36 cellular contexts compared by ENCODE assay signal in the genomic region with DNA sequence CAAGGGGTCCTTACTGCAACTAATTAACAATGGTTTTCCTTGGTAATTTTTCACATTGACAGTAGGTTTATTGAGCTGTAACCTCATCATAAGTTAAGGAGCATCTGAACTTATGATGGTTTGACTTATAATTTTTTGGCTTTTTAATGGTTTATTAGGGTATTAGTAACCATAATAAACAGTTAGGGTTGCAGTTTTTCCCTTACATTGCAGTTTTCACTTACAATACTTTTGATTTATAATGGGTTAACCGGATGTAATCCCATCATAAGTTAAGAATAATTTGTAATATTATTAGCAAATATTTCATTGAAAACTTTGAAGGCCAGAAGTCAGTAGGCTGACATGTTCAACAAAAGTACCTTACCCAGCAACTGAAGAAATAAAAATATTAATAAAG.
DNase-seq lines count a peak whose midpoint lies in the region; ATAC-seq, FAIRE-seq and TF ChIP-seq lines count a peak whose summit lies in the region.
"Had no signal": no experiment of that assay in that cellular context is flagged by ENCODE, and none has a peak within 500 bp of the region (broad histone marks: within the 10 kb centered on the region; RNA-seq: fewer than 3 reads in every experiment).

No MANE protein-coding gene starts in this region.

- H4K91ac ChIP-seq in IMR-90 (ENCODE audit: insufficient read depth, low read depth, low read length), result no peak overlapping the region

- no peaks in the 10 kb centered on the region for H3K4me1 Mint-ChIP-seq in naive thymus-derived CD4-positive, alpha-beta T cell
- H3K4me1 Mint-ChIP-seq: B cell; CD14-positive monocyte; CD4-positive, alpha-beta memory T cell; CD4-positive, CD25-positive, alpha-beta regulatory T cell; CD8-positive, alpha-beta memory T cell had no signal

- H3K79me2 ChIP-seq in HepG2 (ENCODE audit: insufficient read depth, low read length) (no peaks in the 10 kb centered on the region), K562 (ENCODE audit: control insufficient read depth, insufficient read depth, low read length) (no peaks in the 10 kb centered on the region)

- H3K9ac ChIP-seq in HepG2 (ENCODE audit: insufficient read depth, low read depth, low read length), result no peak overlapping the region
- no peak overlapping the region for H3K9ac ChIP-seq in IMR-90 (ENCODE audit: low read depth, low read length)
- no peak overlapping the region for H3K9ac ChIP-seq in K562 (ENCODE audit: insufficient read depth in 1 of 2, low read depth in 2 of 2, low read length in 2 of 2)
- H3K9ac ChIP-seq: BLaER1; BLaER1 treated with 17β-estradiol and CSF1 and Interleukin-3, amounts not matched to agents 10 nM and 100 nM had no signal

- H2BK120ac ChIP-seq in IMR-90 (ENCODE audit: low read depth, low read length), result no peak overlapping the region

- H3K18ac ChIP-seq in IMR-90 (ENCODE audit: low read depth, low read length), result no peak overlapping the region

- no peak overlapping the region for H3K27ac ChIP-seq in HepG2 (ENCODE audit: extremely low read length, insufficient read depth, low read length)
- no peak overlapping the region for H3K27ac ChIP-seq in right lobe of liver
- H3K27ac ChIP-seq in A549, result no peak overlapping the region
- H3K27ac ChIP-seq in IMR-90 (ENCODE audit: insufficient read depth, low read length), result no peak overlapping the region
- no peak overlapping the region for H3K27ac ChIP-seq in K562 (ENCODE audit: extremely low read depth, low read depth, low read length)
- no peak overlapping the region for H3K27ac ChIP-seq in naive thymus-derived CD4-positive, alpha-beta T cell (ENCODE audit: low read depth, low read length)
- H3K27ac ChIP-seq: 22Rv1; BLaER1; BLaER1 treated with 17β-estradiol and CSF1 and Interleukin-3, amounts not matched to agents 10 nM and 100 nM; C4-2B had no signal

- H3K4me2 ChIP-seq in HepG2 (ENCODE audit: low read depth, low read length), result no peak overlapping the region
- no peak overlapping the region for H3K4me2 ChIP-seq in A549
- H3K4me2 ChIP-seq in IMR-90 (ENCODE audit: low read depth, low read length), result no peak overlapping the region
- H3K4me2 ChIP-seq in K562 (ENCODE audit: insufficient read depth, low read length), result no peak overlapping the region
- H3K4me2 ChIP-seq: BLaER1; BLaER1 treated with 17β-estradiol and CSF1 and Interleukin-3, amounts not matched to agents 10 nM and 100 nM had no signal

- H2AFZ ChIP-seq in HepG2 (ENCODE audit: low read length) (no peak overlapping the region), IMR-90 (replicated peaks; ENCODE audit: low read length, poor library complexity) (no peak overlapping the region), K562 (ENCODE audit: low read depth, low read length) (no peak overlapping the region)

- no peak for TF ChIP-seq RAD21 in HepG2 (CRISPR knock-in tag; IDR thresholded peaks at IDR 0.05)
- TF ChIP-seq RAD21 in A549 (conservative IDR thresholded peaks at IDR 0.05 in 1 of 2, IDR thresholded peaks at IDR 0.05 in 1 of 2), result no peak
- TF ChIP-seq RAD21 in IMR-90 (IDR thresholded peaks at IDR 0.05; ENCODE audit: low read length), result no peak
- TF ChIP-seq RAD21 in K562 (CRISPR knock-in tag; conservative IDR thresholded peaks at IDR 0.05 in 1 of 2, IDR thresholded peaks at IDR 0.05 in 1 of 2), result no peak

- intact Hi-C loops in HepG2 (cut with micrococcal nuclease; ENCODE audit: unreplicated experiment), result no loop called here
- intact Hi-C loops in right lobe of liver (cut with DNase I), result no loop called here
- intact Hi-C loops in IMR-90 (cut with micrococcal nuclease), result no loop called here
- intact Hi-C loops in K562 (cut with micrococcal nuclease), result no loop called here
- intact Hi-C loops in naive thymus-derived CD4-positive, alpha-beta T cell (cut with micrococcal nuclease), result no loop called here

- FAIRE-seq in HepG2 (lab: Jason Lieb, UNC) (no peak), A549 (lab: Jason Lieb, UNC) (no peak), K562 (lab: Jason Lieb, UNC) (no peak)
- FAIRE-seq: A204.1, D721Med had no signal

- no peaks in the 10 kb centered on the region for H3K4me1 ChIP-seq in HepG2 (ENCODE audit: insufficient read depth, low read length)
- H3K4me1 ChIP-seq in right lobe of liver, result no peaks in the 10 kb centered on the region
- no peaks in the 10 kb centered on the region for H3K4me1 ChIP-seq in A549
- H3K4me1 ChIP-seq in IMR-90 (ENCODE audit: control insufficient read depth, insufficient read depth, low read length), result no peaks in the 10 kb centered on the region
- no peaks in the 10 kb centered on the region for H3K4me1 ChIP-seq in K562 (replicated peaks in 1 of 2; ENCODE audit: control insufficient read depth in 2 of 2, insufficient read depth in 2 of 2, low read length in 2 of 2)
- no peaks in the 10 kb centered on the region for H3K4me1 ChIP-seq in naive thymus-derived CD4-positive, alpha-beta T cell (ENCODE audit: control insufficient read depth in 2 of 2, insufficient read depth in 2 of 2, low read length in 2 of 2)
- H3K4me1 ChIP-seq: BE2C; BLaER1; BLaER1 treated with 17β-estradiol and CSF1 and Interleukin-3, amounts not matched to agents 10 nM and 100 nM; Caco-2 had no signal

- TF ChIP-seq EP300 in HepG2 (IDR thresholded peaks at IDR 0.05; ENCODE audit: low read depth in 2 of 2, low read length in 2 of 2), result no peak
- no peak for TF ChIP-seq EP300 in HepG2 (CRISPR knock-in tag; IDR thresholded peaks at IDR 0.05; ENCODE audit: borderline replicate concordance)
- TF ChIP-seq EP300 in A549 (IDR thresholded peaks at IDR 0.05), result no peak
- no peak for TF ChIP-seq EP300 in K562 (IDR thresholded peaks at IDR 0.05; ENCODE audit: low read length)

- H3K4me3 ChIP-seq in HepG2 (replicated peaks in 1 of 3; ENCODE audit: insufficient read depth in 1 of 3, low read depth in 2 of 3, low read length in 3 of 3), result no peak overlapping the region
- H3K4me3 ChIP-seq in right lobe of liver, result no peak overlapping the region
- no peak overlapping the region for H3K4me3 ChIP-seq in A549
- no peak overlapping the region for H3K4me3 ChIP-seq in IMR-90 (ENCODE audit: insufficient read depth, low read depth, low read length)
- H3K4me3 ChIP-seq in K562, result no peak overlapping the region
- no peak overlapping the region for H3K4me3 ChIP-seq in naive thymus-derived CD4-positive, alpha-beta T cell (ENCODE audit: low read length)
- H3K4me3 ChIP-seq: BLaER1; BLaER1 treated with 17β-estradiol and CSF1 and Interleukin-3, amounts not matched to agents 10 nM and 100 nM had no signal

- H3K9me3 ChIP-seq in HepG2 (ENCODE audit: low read length), result peaks cover 67% of the 10 kb centered on the region
- no peaks in the 10 kb centered on the region for H3K9me3 ChIP-seq in right lobe of liver
- no peaks in the 10 kb centered on the region for H3K9me3 ChIP-seq in A549
- peaks cover 9% of the 10 kb centered on the region for H3K9me3 ChIP-seq in IMR-90 (ENCODE audit: control insufficient read depth, insufficient read depth, low read length)
- no peaks in the 10 kb centered on the region for H3K9me3 ChIP-seq in K562 (replicated peaks; ENCODE audit: control insufficient read depth, insufficient read depth, low read depth, low read length)
- H3K9me3 ChIP-seq in naive thymus-derived CD4-positive, alpha-beta T cell (ENCODE audit: control insufficient read depth in 2 of 3, low read length in 3 of 3), result no peaks in the 10 kb centered on the region
- H3K9me3 ChIP-seq: BE2C, Caco-2 had no signal

- H2BK5ac ChIP-seq in IMR-90 (ENCODE audit: low read depth, low read length, poor library complexity, severe bottlenecking), result no peak overlapping the region

- no peak overlapping the region for H3K4ac ChIP-seq in IMR-90 (ENCODE audit: low read depth, low read length)

- no peaks in the 10 kb centered on the region for H3K27me3 Mint-ChIP-seq in naive thymus-derived CD4-positive, alpha-beta T cell
- H3K27me3 Mint-ChIP-seq: B cell; CD4-positive, alpha-beta memory T cell; CD4-positive, alpha-beta T cell; CD4-positive, CD25-positive, alpha-beta regulatory T cell; CD8-positive, alpha-beta memory T cell had no signal

- no peak overlapping the region for H3K27ac Mint-ChIP-seq in naive thymus-derived CD4-positive, alpha-beta T cell
- H3K27ac Mint-ChIP-seq: B cell; CD14-positive monocyte; CD4-positive, alpha-beta memory T cell; CD4-positive, alpha-beta T cell; CD4-positive, CD25-positive, alpha-beta regulatory T cell; CD8-positive, alpha-beta memory T cell; CD8-positive, alpha-beta T cell had no signal

- no peak overlapping the region for H4K5ac ChIP-seq in IMR-90 (ENCODE audit: low read depth, low read length)

- no peak overlapping the region for H3K56ac ChIP-seq in IMR-90 (ENCODE audit: extremely low read depth, insufficient read depth, low read length)

- DNase-seq in HepG2 (ENCODE audit: low spot score), result no peak
- no peak for DNase-seq in right lobe of liver
- DNase-seq in A549 (ENCODE audit: low read depth in 1 of 2, low spot score in 1 of 2), result no peak
- DNase-seq in IMR-90, result no peak
- no peak for DNase-seq in K562 (ENCODE audit: extremely low read depth in 1 of 4, low spot score in 3 of 4)
- no peak for DNase-seq in naive thymus-derived CD4-positive, alpha-beta T cell
- DNase-seq in NCI-H1417 (lab: John Stamatoyannopoulos, UW), result no peak
- DNase-seq: 8988T; ACHN; AML-193; BE2C; C1 segment of cervical spinal cord; Caco-2; Calu3; CD4-positive, alpha-beta memory T cell; CD4-positive, alpha-beta T cell; CD4-positive, CD25-positive, alpha-beta regulatory T cell; CD8-positive, alpha-beta memory T cell; CD8-positive, alpha-beta T cell; COR-L47; DMS 273 treated with DMSO at 0.1 percent for 48 hours; DMS153; DMS53; DMS79; DMS79 treated with DMSO at 0.1 percent for 48 hours; DND-41; EL had no signal

- 0% methylated on average over 1 of the region's 1 CpG for WGBS in HepG2 (ENCODE audit: low lambda C conversion rate)
- WGBS in right lobe of liver (ENCODE audit: insufficient coverage, low coverage, low lambda C conversion rate, missing lambda C conversion rate), result 64% methylated on average over 1 of the region's 1 CpG
- 4% methylated on average over 1 of the region's 1 CpG for WGBS in A549 (ENCODE audit: missing lambda C conversion rate)
- no CpG with 5 or more reads among the region's 1 CpG for WGBS in IMR-90 (ENCODE audit: extremely low coverage in 2 of 2, insufficient read length in 1 of 2), 2 experiments
- 4% methylated on average over 1 of the region's 1 CpG for WGBS in K562 (ENCODE audit: insufficient coverage, low coverage, missing lambda C conversion rate)

- H3K9me1 ChIP-seq in IMR-90 (ENCODE audit: insufficient read depth, low read length) (no peaks in the 10 kb centered on the region), K562 (ENCODE audit: control insufficient read depth, insufficient read depth, low read length) (no peaks in the 10 kb centered on the region)

- in situ Hi-C loops in HepG2 (cut with HindIII; ENCODE audit: extremely low pct_ligation_motif_present, low pct_unique_long_range_greater_than_20kb), result no loop called here
- in situ Hi-C loops in IMR-90 (cut with MboI; ENCODE audit: low sequenced_read_pairs), result no loop called here
- in situ Hi-C loops in K562 (cut with MboI), result no loop called here

- H3K36me3 Mint-ChIP-seq in naive thymus-derived CD4-positive, alpha-beta T cell, result no peaks in the 10 kb centered on the region
- H3K36me3 Mint-ChIP-seq: CD14-positive monocyte; CD4-positive, alpha-beta memory T cell; CD4-positive, CD25-positive, alpha-beta regulatory T cell; CD8-positive, alpha-beta memory T cell; CD8-positive, alpha-beta T cell had no signal

- dilution Hi-C loops in IMR-90 (cut with HindIII; ENCODE audit: low sequenced_read_pairs, unreplicated experiment), result no loop called here

- BruUV-seq in HepG2 (replicated peaks; lab: Mats Ljungman, UMichigan), result no TSS peak
- no TSS peak for BruUV-seq in IMR-90 (replicated peaks; lab: Mats Ljungman, UMichigan)
- no TSS peak for BruUV-seq in K562 (replicated peaks; lab: Mats Ljungman, UMichigan)

- H4K8ac ChIP-seq in IMR-90 (ENCODE audit: low read depth in 2 of 2, low read length in 2 of 2), result no peak overlapping the region

- no peak overlapping the region for H2BK15ac ChIP-seq in IMR-90 (ENCODE audit: low read depth, low read length)

- H2AK9ac ChIP-seq in IMR-90 (replicated peaks; ENCODE audit: low read depth, low read length, poor library complexity), result no peak overlapping the region

- no peak overlapping the region for H3K23ac ChIP-seq in IMR-90 (ENCODE audit: low read depth, low read length)

- peaks cover 2 to 24% (median 10%) of the 10 kb centered on the region in 11 donors for H3K9me3 Mint-ChIP-seq in naive thymus-derived CD4-positive, alpha-beta T cell

- H3K79me1 ChIP-seq in IMR-90 (ENCODE audit: low read depth in 1 of 2, low read length in 2 of 2), result no peaks in the 10 kb centered on the region

- H3K14ac ChIP-seq in IMR-90 (replicated peaks; ENCODE audit: low read depth, low read length), result no peak overlapping the region

- no peaks in the 10 kb centered on the region for H3K27me3 ChIP-seq in HepG2 (ENCODE audit: control insufficient read depth in 1 of 2, insufficient read depth in 2 of 2, low read length in 2 of 2)
- no peaks in the 10 kb centered on the region for H3K27me3 ChIP-seq in right lobe of liver
- H3K27me3 ChIP-seq in IMR-90 (ENCODE audit: control insufficient read depth, insufficient read depth, low read length), result no peaks in the 10 kb centered on the region
- H3K27me3 ChIP-seq in K562 (ENCODE audit: control insufficient read depth in 2 of 2, insufficient read depth in 2 of 2, low read length in 2 of 2), result no peaks in the 10 kb centered on the region
- no peaks in the 10 kb centered on the region for H3K27me3 ChIP-seq in naive thymus-derived CD4-positive, alpha-beta T cell (ENCODE audit: control insufficient read depth in 2 of 2, insufficient read depth in 2 of 2, low read length in 2 of 2)
- H3K27me3 ChIP-seq: BE2C; BLaER1; BLaER1 treated with 17β-estradiol and CSF1 and Interleukin-3, amounts not matched to agents 10 nM and 100 nM had no signal

- CTCF ChIA-PET in HepG2 (lab: Yijun Ruan, JAX; ENCODE audit: low intra/inter-chr PET ratio, low total read pairs) (no interaction called here), A549 (lab: Yijun Ruan, JAX) (no interaction called here), IMR-90 (lab: Yijun Ruan, JAX) (no interaction called here), K562 (lab: Yijun Ruan, JAX; ENCODE audit: low intra/inter-chr PET ratio) (no interaction called here)
- CTCF ChIA-PET in naive thymus-derived CD4-positive, alpha-beta T cell (lab: Charles Lee), result no interaction called here

- H2AK5ac ChIP-seq in IMR-90 (ENCODE audit: low read depth, low read length), result no peak overlapping the region

- TF ChIP-seq POLR2A in HepG2 (IDR thresholded peaks at IDR 0.05; ENCODE audit: insufficient read depth in 1 of 2, low read depth in 2 of 2, low read length in 2 of 2) (no peak), right lobe of liver (IDR thresholded peaks at IDR 0.05) (no peak), A549 (IDR thresholded peaks at IDR 0.05; ENCODE audit: low read length) (no peak), IMR-90 (IDR thresholded peaks at IDR 0.05; ENCODE audit: low read depth, low read length) (no peak), K562 (conservative IDR thresholded peaks at IDR 0.05) (no peak)

- TF ChIP-seq CTCF in HepG2 (CRISPR knock-in tag; IDR thresholded peaks at IDR 0.05), result no peak
- no peak for TF ChIP-seq CTCF in right lobe of liver (IDR thresholded peaks at IDR 0.05)
- no peak for TF ChIP-seq CTCF in A549 (IDR thresholded peaks at IDR 0.05)
- TF ChIP-seq CTCF in IMR-90 (conservative IDR thresholded peaks at IDR 0.05; ENCODE audit: low read depth, low read length), result no peak
- TF ChIP-seq CTCF in K562 (IDR thresholded peaks at IDR 0.05 in 2 of 3, conservative IDR thresholded peaks at IDR 0.05 in 1 of 3; ENCODE audit: insufficient read depth in 2 of 3, low read depth in 1 of 3, low read length in 3 of 3), result no peak

- POLR2A ChIA-PET in HepG2 (lab: Yijun Ruan, JAX) (no interaction called here), A549 (lab: Yijun Ruan, JAX) (no interaction called here), IMR-90 (lab: Charles Lee; ENCODE audit: unreplicated experiment) (no interaction called here), K562 (lab: Yijun Ruan, JAX) (no interaction called here)
- POLR2A ChIA-PET in naive thymus-derived CD4-positive, alpha-beta T cell (lab: Charles Lee), result no interaction called here

- ATAC-seq in HepG2 (no peak), right lobe of liver (no peak), A549 (no peak), IMR-90 (ENCODE audit: low read depth) (no peak), K562 (no peak), HG03196 (IDR thresholded peaks at IDR 0.05; ENCODE audit: unreplicated experiment) (no peak)
- no peak for ATAC-seq in naive thymus-derived CD4-positive, alpha-beta T cell
- ATAC-seq: CD8-positive, alpha-beta T cell had no signal

- no peak overlapping the region for H3K4me3 Mint-ChIP-seq in naive thymus-derived CD4-positive, alpha-beta T cell
- H3K4me3 Mint-ChIP-seq: B cell; CD14-positive monocyte; CD4-positive, alpha-beta memory T cell; CD4-positive, alpha-beta T cell; CD4-positive, CD25-positive, alpha-beta regulatory T cell; CD8-positive, alpha-beta memory T cell; CD8-positive, alpha-beta T cell had no signal

- H2BK20ac ChIP-seq in IMR-90 (ENCODE audit: low read depth, low read length), result no peak overlapping the region

- no peaks in the 10 kb centered on the region for H4K20me1 ChIP-seq in HepG2 (ENCODE audit: insufficient read depth, low read length)
- H4K20me1 ChIP-seq in IMR-90 (ENCODE audit: insufficient read depth, low read length), result no peaks in the 10 kb centered on the region
- no peaks in the 10 kb centered on the region for H4K20me1 ChIP-seq in K562 (replicated peaks; ENCODE audit: control insufficient read depth, insufficient read depth, low read length)
- H4K20me1 ChIP-seq: BLaER1; BLaER1 treated with 17β-estradiol and CSF1 and Interleukin-3, amounts not matched to agents 10 nM and 100 nM had no signal

- no peaks in the 10 kb centered on the region for H3K36me3 ChIP-seq in HepG2 (replicated peaks in 1 of 2; ENCODE audit: control insufficient read depth in 1 of 2, insufficient read depth in 2 of 2, low read length in 2 of 2)
- H3K36me3 ChIP-seq in right lobe of liver, result no peaks in the 10 kb centered on the region
- H3K36me3 ChIP-seq in IMR-90 (ENCODE audit: control insufficient read depth, insufficient read depth, low read length), result no peaks in the 10 kb centered on the region
- H3K36me3 ChIP-seq in K562 (ENCODE audit: control insufficient read depth, insufficient read depth, low read length), result no peaks in the 10 kb centered on the region
- no peaks in the 10 kb centered on the region for H3K36me3 ChIP-seq in naive thymus-derived CD4-positive, alpha-beta T cell (ENCODE audit: control insufficient read depth in 2 of 3, insufficient read depth in 3 of 3, low read length in 3 of 3)
- H3K36me3 ChIP-seq: BE2C; BLaER1; BLaER1 treated with 17β-estradiol and CSF1 and Interleukin-3, amounts not matched to agents 10 nM and 100 nM had no signal

Comparison
In these comparisons a context has a peak if more than half of its experiments do, and no peak if none do; other contexts are left out.
1. Of the 241 proteins assayed by ChIP-seq in both HepG2 and K562: peak only in HepG2: MAFF; only in K562: none; in both: MAFK; in neither: 239.